8 cellular contexts compared by ENCODE assay signal in the genomic region with DNA sequence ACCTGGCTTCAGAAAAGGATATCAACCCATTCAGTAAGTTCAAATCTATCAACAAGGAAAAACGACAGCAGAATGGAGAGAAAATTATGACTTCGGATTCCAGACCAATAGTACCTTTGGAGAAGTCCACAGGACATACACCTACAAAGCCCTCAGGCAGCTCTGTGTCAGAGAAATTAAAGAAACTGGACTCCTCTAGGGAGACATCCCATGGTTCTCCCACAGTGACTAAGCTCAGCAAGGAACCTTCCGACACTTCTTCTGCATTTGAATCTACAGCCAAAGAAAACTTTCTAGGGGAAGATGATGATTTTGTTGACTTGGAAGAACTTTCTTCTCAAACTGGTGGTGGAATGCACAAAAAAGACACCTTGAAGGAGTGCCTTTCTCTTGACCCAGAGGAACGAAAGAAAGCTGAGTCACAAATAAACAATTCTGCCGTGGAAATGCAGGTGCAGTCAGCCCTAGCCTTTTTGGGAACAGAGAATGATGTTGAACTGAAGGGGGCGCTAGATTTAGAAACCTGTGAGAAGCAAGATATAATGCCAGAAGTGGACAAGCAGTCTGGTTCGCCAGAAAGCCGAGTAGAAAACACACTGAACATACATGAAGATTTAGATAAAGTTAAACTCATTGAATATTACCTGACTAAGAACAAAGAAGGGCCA.
DNase-seq lines count a peak whose midpoint lies in the region; ATAC-seq, FAIRE-seq and TF ChIP-seq lines count a peak whose summit lies in the region.

No MANE protein-coding gene starts in this region.

- no peaks in the 10 kb centered on the region for H3K27me3 Mint-ChIP-seq in activated T-cell treated with anti-CD3 and anti-CD28 coated beads, Interleukin-2, amount 50 U/mL, for 72 hours (ENCODE audit: low read depth)
- H3K27me3 Mint-ChIP-seq in activated T-cell treated with anti-CD3 and anti-CD28 coated beads, Interleukin-2, amount 50 U/mL, for 4 hours (ENCODE audit: low read depth) = no peaks in the 10 kb centered on the region

- 78 to 84% (median 80%) methylated on average over 8 of the region's 8 CpGs for WGBS in spleen, 5 donors
- 81 to 83% methylated on average over 8 of the region's 8 CpGs for WGBS in lower leg skin, 2 donors

- H3K4me2 ChIP-seq in endothelial cell of umbilical vein (ENCODE audit: insufficient read depth, low read length) = no peak overlapping the region

- H4K20me1 ChIP-seq in endothelial cell of umbilical vein (replicated peaks; ENCODE audit: control insufficient read depth, extremely low read depth, insufficient read depth, low read length) = no peaks in the 10 kb centered on the region

- H3K4me1 ChIP-seq in endothelial cell of umbilical vein (ENCODE audit: control insufficient read depth, extremely low read depth, insufficient read depth, low read length) (no peaks in the 10 kb centered on the region), spleen (no peaks in the 10 kb centered on the region), ascending aorta (no peaks in the 10 kb centered on the region)

- H3K27me3 ChIP-seq in endothelial cell of umbilical vein (ENCODE audit: control insufficient read depth in 2 of 2, insufficient read depth in 2 of 2, low read length in 2 of 2) = no peaks in the 10 kb centered on the region
- H3K27me3 ChIP-seq in spleen (replicated peaks in 1 of 7) = no peaks in the 10 kb centered on the region
- H3K27me3 ChIP-seq in ascending aorta = no peaks in the 10 kb centered on the region

- no peak overlapping the region for H3K9ac ChIP-seq in endothelial cell of umbilical vein (replicated peaks; ENCODE audit: extremely low read depth, insufficient read depth, low read length)

- no peaks in the 10 kb centered on the region for H3K9me3 ChIP-seq in endothelial cell of umbilical vein (replicated peaks; ENCODE audit: control insufficient read depth, insufficient read depth, low read length)
- H3K9me3 ChIP-seq in spleen = no peaks in the 10 kb centered on the region
- H3K9me3 ChIP-seq in ascending aorta = no peaks in the 10 kb centered on the region

- H3K27ac Mint-ChIP-seq in activated T-cell treated with anti-CD3 and anti-CD28 coated beads, Interleukin-2, amount 50 U/mL, for 72 hours = no peak overlapping the region

- H3K27ac ChIP-seq in endothelial cell of umbilical vein (ENCODE audit: insufficient read depth, low read depth, low read length) (no peak overlapping the region), spleen (no peak overlapping the region), ascending aorta (no peak overlapping the region)

- no peak overlapping the region for H3K4me3 Mint-ChIP-seq in activated T-cell treated with anti-CD3 and anti-CD28 coated beads, Interleukin-2, amount 50 U/mL, for 72 hours
- no peak overlapping the region for H3K4me3 Mint-ChIP-seq in activated T-cell treated with anti-CD3 and anti-CD28 coated beads, Interleukin-2, amount 50 U/mL, for 4 hours

- TF ChIP-seq POLR2A in endothelial cell of umbilical vein (IDR thresholded peaks at IDR 0.05; ENCODE audit: low read depth, low read length) = no peak
- no peak for TF ChIP-seq POLR2A in spleen (IDR thresholded peaks at IDR 0.05)
- TF ChIP-seq POLR2A in lower leg skin (IDR thresholded peaks at IDR 0.05) = no peak

- H3K36me3 ChIP-seq in endothelial cell of umbilical vein (ENCODE audit: control insufficient read depth in 2 of 2, extremely low read depth in 1 of 2, insufficient read depth in 2 of 2, low read length in 2 of 2) (peaks cover 22 to 25% of the 10 kb centered on the region in 2 experiments), spleen (peaks cover 5 to 97% (median 37%) of the 10 kb centered on the region in 6 donors), ascending aorta (peaks cover 24 to 46% of the 10 kb centered on the region in 2 donors)

- ATAC-seq in activated T-cell treated with anti-CD3 and anti-CD28 coated beads, Interleukin-2, amount 50 U/mL, for 72 hours (replicated peaks in 1 of 2) = no peak
- ATAC-seq in activated T-cell treated with anti-CD3 and anti-CD28 coated beads, Interleukin-2, amount 50 U/mL, for 4 hours = no peak
- ATAC-seq in GM21529 (IDR thresholded peaks at IDR 0.05; ENCODE audit: unreplicated experiment) = no peak

- H3K4me1 Mint-ChIP-seq in activated T-cell treated with anti-CD3 and anti-CD28 coated beads, Interleukin-2, amount 50 U/mL, for 72 hours (ENCODE audit: low read depth) = no peaks in the 10 kb centered on the region
- H3K4me1 Mint-ChIP-seq in activated T-cell treated with anti-CD3 and anti-CD28 coated beads, Interleukin-2, amount 50 U/mL, for 4 hours (ENCODE audit: low read depth) = no peaks in the 10 kb centered on the region

- H3K36me3 Mint-ChIP-seq in activated T-cell treated with anti-CD3 and anti-CD28 coated beads, Interleukin-2, amount 50 U/mL, for 72 hours (ENCODE audit: insufficient read depth in 2 of 2) = peaks cover 4 to 17% of the 10 kb centered on the region in 2 donors
- H3K36me3 Mint-ChIP-seq in activated T-cell treated with anti-CD3 and anti-CD28 coated beads, Interleukin-2, amount 50 U/mL, for 4 hours (ENCODE audit: insufficient read depth) = peaks cover 36% of the 10 kb centered on the region

- TF ChIP-seq CTCF in endothelial cell of umbilical vein (IDR thresholded peaks at IDR 0.05; ENCODE audit: extremely low read depth in 1 of 2, insufficient read depth in 1 of 2, low read depth in 1 of 2, low read length in 2 of 2) (peak; percentile 40 to 49), spleen (IDR thresholded peaks at IDR 0.05 in 8 of 11, conservative IDR thresholded peaks at IDR 0.05 in 3 of 11) (peak in 6 of 11 experiments; percentile 33 to 57 (median 50)), lower leg skin (IDR thresholded peaks at IDR 0.05) (no peak), ascending aorta (IDR thresholded peaks at IDR 0.05) (peak in 1 of 3 experiments; percentile 33)

- H3K79me2 ChIP-seq in endothelial cell of umbilical vein (ENCODE audit: control insufficient read depth, insufficient read depth, low read length) = no peaks in the 10 kb centered on the region

- POLR2A ChIA-PET in endothelial cell of umbilical vein (lab: Charles Lee) = no interaction called here

- H3K9me1 ChIP-seq in endothelial cell of umbilical vein (replicated peaks; ENCODE audit: control insufficient read depth, extremely low read depth, insufficient read depth, low read length) = no peaks in the 10 kb centered on the region

- TSS peak; percentile 28 for BruUV-seq in endothelial cell of umbilical vein (replicated peaks; lab: Mats Ljungman, UMichigan)

- intact Hi-C loops in endothelial cell of umbilical vein (cut with micrococcal nuclease) = loop anchor here (1.0 to 2.0 kb wide), 2 partner anchors 67 to 98 kb away; a partner anchor contains a TSS
- intact Hi-C loops in spleen (cut with DNase I; ENCODE audit: low total_unique reads) = no loop called here
- intact Hi-C loops in lower leg skin (cut with DNase I; ENCODE audit: low total_unique reads) = no loop called here
- intact Hi-C loops in ascending aorta (cut with DNase I) = no loop called here

- no peaks in the 10 kb centered on the region for H3K9me3 Mint-ChIP-seq in activated T-cell treated with anti-CD3 and anti-CD28 coated beads, Interleukin-2, amount 50 U/mL, for 72 hours
- H3K9me3 Mint-ChIP-seq in activated T-cell treated with anti-CD3 and anti-CD28 coated beads, Interleukin-2, amount 50 U/mL, for 4 hours = no peaks in the 10 kb centered on the region

- H3K4me3 ChIP-seq in endothelial cell of umbilical vein (replicated peaks in 1 of 3; ENCODE audit: insufficient read depth in 1 of 3, low read depth in 1 of 3, low read length in 3 of 3) = no peak overlapping the region
- H3K4me3 ChIP-seq in spleen = no peak overlapping the region
- H3K4me3 ChIP-seq in lower leg skin (ENCODE audit: low read depth, poor library complexity, severe bottlenecking) = no peak overlapping the region
- H3K4me3 ChIP-seq in ascending aorta = no peak overlapping the region

- dilution Hi-C loops in endothelial cell of umbilical vein (cut with MboI; ENCODE audit: extremely low pct_ligation_motif_present, low sequenced_read_pairs) = no loop called here

- CTCF ChIA-PET in endothelial cell of umbilical vein (lab: Charles Lee) = interaction anchor here (0.7 to 3.7 kb wide), 23 partner anchors 9 to 108 kb away, joined by 3 to 38 read pairs (median 4); a partner anchor contains a TSS

- H2AFZ ChIP-seq in endothelial cell of umbilical vein (ENCODE audit: low read depth, low read length) = no peak overlapping the region

- peak; percentile 12 to 29 for DNase-seq in activated T-cell treated with anti-CD3 and anti-CD28 coated beads, Interleukin-2, amount 50 U/mL, for 72 hours
- no peak for DNase-seq in activated T-cell treated with anti-CD3 and anti-CD28 coated beads, Interleukin-2, amount 50 U/mL, for 4 hours
- DNase-seq in NOMO-1 treated with DMSO at 0.1 percent for 48 hours (lab: John Stamatoyannopoulos, UW; ENCODE audit: unreplicated experiment) (peak; percentile 27), endothelial cell of umbilical vein (ENCODE audit: low read depth, low spot score) (peak; percentile 71), spleen (no peak), lower leg skin (ENCODE audit: low spot score in 2 of 2) (no peak), ascending aorta (ENCODE audit: low spot score in 2 of 2) (no peak)

- peak; percentile 81 for FAIRE-seq in endothelial cell of umbilical vein (lab: Jason Lieb, UNC)

TF ChIP-seq in endothelial cell of umbilical vein, 7 proteins besides CTCF, POLR2A, EP300 and RAD21:
- no peak for TF ChIP-seq POLR2AphosphoS5 (IDR thresholded peaks at IDR 0.05; ENCODE audit: insufficient read depth, low read depth, low read length)
- TF ChIP-seq JUN (IDR thresholded peaks at IDR 0.05; ENCODE audit: borderline replicate concordance, insufficient read depth, insufficient read length, low read depth) = no peak
- TF ChIP-seq, protein P1, sequence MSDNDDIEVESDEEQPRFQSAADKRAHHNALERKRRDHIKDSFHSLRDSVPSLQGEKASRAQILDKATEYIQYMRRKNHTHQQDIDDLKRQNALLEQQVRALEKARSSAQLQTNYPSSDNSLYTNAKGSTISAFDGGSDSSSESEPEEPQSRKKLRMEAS (IDR thresholded peaks at IDR 0.05; ENCODE audit: insufficient read depth, insufficient read length) = no peak
- TF ChIP-seq GATA2 (IDR thresholded peaks at IDR 0.05; ENCODE audit: insufficient read depth, insufficient read length, low read depth, low read length) = no peak
- no peak for TF ChIP-seq MYC (IDR thresholded peaks at IDR 0.05; ENCODE audit: low read depth, low read length)
- no peak for TF ChIP-seq EZH2 (IDR thresholded peaks at IDR 0.05; ENCODE audit: borderline replicate concordance, low read depth, low read length, severe bottlenecking)
- no peak for TF ChIP-seq FOS (IDR thresholded peaks at IDR 0.05; ENCODE audit: borderline replicate concordance, insufficient read depth, low read length)

Comparison
In these comparisons a context has a peak if more than half of its experiments do, and no peak if none do; other contexts are left out.
1. DNase-seq: peak in activated T-cell treated with anti-CD3 and anti-CD28 coated beads, Interleukin-2, amount 50 U/mL, for 72 hours (2 of 2), NOMO-1 treated with DMSO at 0.1 percent for 48 hours (single experiment) and endothelial cell of umbilical vein (single experiment); none in activated T-cell treated with anti-CD3 and anti-CD28 coated beads, Interleukin-2, amount 50 U/mL, for 4 hours (single experiment), spleen (single experiment), lower leg skin (0 of 2) and ascending aorta (0 of 2).
2. CTCF ChIP-seq: peak in endothelial cell of umbilical vein (2 of 2) and spleen (6 of 11); none in lower leg skin (0 of 3).